1 cellular context compared by ENCODE assay signal in genomic region chr19:36115453-36116343, GRCh38.
TF ChIP-seq lines count a peak whose summit lies in the region.

Gene TBCB (plus strand): TSS chr19:36115468. CDS start chr19:36115561, 93 bp downstream.

TF ChIP-seq in GM12878, 131 proteins besides CTCF, POLR2A, EP300 and RAD21 (continued from another document and continues in another):
- TF ChIP-seq ELK1 (IDR thresholded peaks at IDR 0.05; ENCODE audit: low read depth, low read length) (no peak), SMAD5 (IDR thresholded peaks at IDR 0.05; ENCODE audit: low read depth) (no peak), ESRRA (IDR thresholded peaks at IDR 0.05; ENCODE audit: low read length) (no peak), E2F4 (IDR thresholded peaks at IDR 0.05; ENCODE audit: low read depth, low read length) (no peak; the same call in 1 of the 2 replicates), ZNF592 (IDR thresholded peaks at IDR 0.05) (no peak), PAX8 (IDR thresholded peaks at IDR 0.05) (no peak), POU2F2 (IDR thresholded peaks at IDR 0.05; ENCODE audit: borderline replicate concordance, low read depth, low read length) (peak; percentile 45; the same call in 1 of the 3 replicates), WRNIP1 (IDR thresholded peaks at IDR 0.05; ENCODE audit: borderline replicate concordance, low read depth, low read length) (no peak), IKZF2 (IDR thresholded peaks at IDR 0.05) (no peak), NFXL1 (IDR thresholded peaks at IDR 0.05; ENCODE audit: borderline replicate concordance) (no peak), PBX3 (IDR thresholded peaks at IDR 0.05; ENCODE audit: insufficient replicate concordance, low read depth, low read length) (no peak), POLR2AphosphoS5 (IDR thresholded peaks at IDR 0.05; ENCODE audit: low read length) (peak; percentile 73; the same call in 1 of the 2 replicates), RELA (IDR thresholded peaks at IDR 0.05; ENCODE audit: borderline replicate concordance, partially characterized antibody) (no peak), RBBP5 (conservative IDR thresholded peaks at IDR 0.05) (no peak), MEF2A (IDR thresholded peaks at IDR 0.05; ENCODE audit: insufficient read depth, low read depth, low read length) (no peak), ATF3 (IDR thresholded peaks at IDR 0.05; ENCODE audit: borderline replicate concordance, extremely low read depth, low read depth, low read length) (no peak), POLR2AphosphoS2 (IDR thresholded peaks at IDR 0.05; ENCODE audit: low read depth, low read length) (no peak; the same call in 1 of the 2 replicates), KDM1A (IDR thresholded peaks at IDR 0.05; ENCODE audit: borderline replicate concordance) (no peak), KLF5 (IDR thresholded peaks at IDR 0.05; ENCODE audit: partially characterized antibody) (no peak), NR2C2 (IDR thresholded peaks at IDR 0.05; ENCODE audit: borderline replicate concordance, control insufficient read depth, insufficient read length, low read depth) (no peak), USF1 (IDR thresholded peaks at IDR 0.05; ENCODE audit: borderline replicate concordance, extremely low read length, insufficient read depth, low read depth, low read length) (no peak), HDAC6 (IDR thresholded peaks at IDR 0.05; ENCODE audit: unreplicated experiment) (no peak), E2F8 (IDR thresholded peaks at IDR 0.05; ENCODE audit: low read depth, partially characterized antibody) (no peak), CUX1 (IDR thresholded peaks at IDR 0.05; ENCODE audit: insufficient replicate concordance, low read depth, low read length) (no peak), MTA3 (IDR thresholded peaks at IDR 0.05; ENCODE audit: borderline replicate concordance, low read length) (no peak), ZNF384 (IDR thresholded peaks at IDR 0.05; ENCODE audit: borderline replicate concordance, low read depth, low read length) (no peak), CREM (IDR thresholded peaks at IDR 0.05; ENCODE audit: low read depth) (peak; percentile 13; the same call in 1 of the 2 replicates), STAT3 (IDR thresholded peaks at IDR 0.05; ENCODE audit: low read depth, low read length) (no peak), SUPT20H (IDR thresholded peaks at IDR 0.05; ENCODE audit: borderline replicate concordance, control insufficient read depth, low read depth, low read length) (no peak), IRF5 (IDR thresholded peaks at IDR 0.05; ENCODE audit: borderline replicate concordance) (no peak), RAD51 (IDR thresholded peaks at IDR 0.05) (no peak), TARDBP (IDR thresholded peaks at IDR 0.05; ENCODE audit: borderline replicate concordance) (peak; percentile 51; the same call in 1 of the 2 replicates), MLLT1 (IDR thresholded peaks at IDR 0.05) (no peak), USF2 (IDR thresholded peaks at IDR 0.05; ENCODE audit: borderline replicate concordance, low read depth, low read length) (no peak), FOXK2 (IDR thresholded peaks at IDR 0.05) (no peak), BMI1 (IDR thresholded peaks at IDR 0.05; ENCODE audit: borderline replicate concordance) (no peak), SUZ12 (IDR thresholded peaks at IDR 0.05; ENCODE audit: unreplicated experiment) (no peak)
